In the genomic region with DNA sequence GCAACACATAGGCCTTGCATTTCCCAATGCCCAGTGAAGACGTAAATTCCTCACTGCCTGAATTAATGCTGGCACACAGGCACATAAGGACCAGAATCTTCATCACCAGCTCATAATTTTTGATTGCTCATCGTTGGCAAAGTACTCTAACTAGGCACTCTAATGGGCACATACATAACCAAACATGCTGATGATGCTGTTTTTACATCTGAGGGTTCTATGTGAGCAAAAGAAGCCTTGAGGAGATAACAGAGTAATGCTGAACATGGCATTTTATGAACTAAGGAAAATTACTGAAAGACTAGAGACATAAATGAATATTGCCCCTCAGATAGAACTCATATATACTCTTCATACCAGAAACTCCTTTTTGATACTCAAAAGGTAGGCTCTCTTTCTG, we compare ENCODE assay signal across 29 cellular contexts.
"Had no signal": no experiment of that assay in that cellular context is flagged by ENCODE, and none has a peak within 500 bp of the region (broad histone marks: within the 10 kb centered on the region; RNA-seq: fewer than 3 reads in every experiment).

No MANE protein-coding gene starts in this region.

- FAIRE-seq: pancreas had no signal

- ATAC-seq: naive thymus-derived CD8-positive, alpha-beta T cell; natural killer cell treated with Interleukin-12 subunit alpha and Interleukin-12 subunit beta and Interleukin-15 and Interleukin-18, amount 100 ng/mL, for 72 hours; pancreas; right cardiac atrium; sciatic nerve; stimulated activated memory B cell treated with anti-CD40 and anti-IgM and Interleukin-4, amounts not matched to agents 10 μg/mL and 1 μg/mL and 100 μg/mL, for 72 hours; stimulated activated naive CD8-positive, alpha-beta T cell treated with anti-CD3 and anti-CD28 coated beads, Interleukin-15, amount 100 ng/mL, for 72 hours; stimulated activated naive CD8-positive, alpha-beta T cell treated with anti-CD3 and anti-CD28 coated beads, Interleukin-15, Interleukin-2, amounts not matched to agents 100 U/mL and 50 U/mL, for 24 hours; upper lobe of right lung had no signal

- H3K27me3 ChIP-seq: neutrophil, pancreas, spleen, suprapubic skin, testis, tibial artery, transverse colon, upper lobe of right lung, uterus had no signal

- H3K36me3 ChIP-seq: neutrophil, pancreas, prostate gland, spleen, suprapubic skin, tibial artery, transverse colon, upper lobe of right lung, uterus had no signal

- H3K4me3 ChIP-seq: pancreas, prostate gland, skin epidermis, smooth muscle cell, spleen, suprapubic skin, testis, tibial artery, transverse colon, upper lobe of right lung, uterus had no signal

- DNase-seq: naive thymus-derived CD8-positive, alpha-beta T cell; nephron progenitor cell; nucleus accumbens; pancreas; retina; right cardiac atrium; spleen; stimulated activated CD4-positive, alpha-beta T cell treated with anti-CD3 and anti-CD28 coated beads, Interleukin-12 subunit alpha, Interleukin-12 subunit beta, amount 100 ng/mL, for 4 hours; stimulated activated CD4-positive, alpha-beta T cell treated with anti-CD3 and anti-CD28 coated beads, Interleukin-1b, Interleukin-23, amount 100 ng/mL, for 48 hours; stimulated activated CD4-positive, alpha-beta T cell treated with anti-CD3 and anti-CD28 coated beads, Interleukin-4, amount 100 ng/mL, for 1 hour; stimulated activated CD4-positive, alpha-beta T cell treated with anti-CD3 and anti-CD28 coated beads, Interleukin-4, amount 100 ng/mL, for 4 hours; stimulated activated CD8-positive, alpha-beta memory T cell treated with anti-CD3 and anti-CD28 coated beads, Interleukin-4, amount 100 ng/mL, for 48 hours; stimulated activated naive CD4-positive, alpha-beta T cell; stimulated activated naive CD8-positive, alpha-beta T cell treated with anti-CD3 and anti-CD28 coated beads, Interleukin-15, amount 100 ng/mL, for 72 hours; stimulated activated naive CD8-positive, alpha-beta T cell treated with anti-CD3 and anti-CD28 coated beads, Interleukin-15, Interleukin-2, amounts not matched to agents 100 U/mL and 50 U/mL, for 24 hours; substantia nigra; testis; tibial artery; transverse colon; upper lobe of right lung; uterus had no signal

- H3K9me3 ChIP-seq: neutrophil, pancreas, prostate gland, suprapubic skin, testis, tibial artery, transverse colon, upper lobe of right lung, uterus had no signal

- H3K4me1 ChIP-seq: pancreas, prostate gland, spleen, suprapubic skin, testis, tibial artery, transverse colon, upper lobe of right lung, uterus had no signal

- H3K4me2 ChIP-seq: smooth muscle cell had no signal

- H3K27ac ChIP-seq: neutrophil, pancreas, prostate gland, skin epidermis, spleen, suprapubic skin, testis, tibial artery, transverse colon, upper lobe of right lung, uterus had no signal
